ENCODE assay signal across 10 cellular contexts in the genomic region with DNA sequence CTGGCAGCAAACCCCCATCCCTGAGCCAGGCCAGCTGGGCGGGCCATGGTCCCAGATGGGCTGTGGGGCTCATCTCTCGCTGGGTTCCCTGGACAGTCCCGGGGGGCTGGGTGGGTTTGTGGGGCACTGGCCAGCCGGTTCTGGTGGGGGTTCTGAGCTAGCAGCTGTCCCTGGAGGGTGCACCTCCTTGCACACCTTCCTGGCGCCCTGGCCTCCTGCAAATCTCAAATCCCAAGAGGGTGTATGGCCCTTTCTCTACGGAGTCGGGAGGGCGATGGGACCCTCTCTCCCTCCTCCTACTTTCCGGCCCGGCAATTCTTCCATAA. TPM values are rescaled to one million over a fixed set of nuclear protein-coding genes. Genes with fewer than 3 reads are reported as not detected.
A peak's percentile ranks its signal among the peaks of the same experiment; 100 is the strongest.
DNase-seq lines count a peak whose midpoint lies in the region; ATAC-seq and TF ChIP-seq lines count a peak whose summit lies in the region.
"Had no signal": no experiment of that assay in that cellular context is flagged by ENCODE, and none has a peak within 500 bp of the region (broad histone marks: within the 10 kb centered on the region; RNA-seq: fewer than 3 reads in every experiment).

No MANE protein-coding gene starts in this region.

- ATAC-seq in activated B cell treated with CpG ODN at 0.5 μM for 24 hours (ENCODE audit: low read depth) (no peak), GM19035 (IDR thresholded peaks at IDR 0.05; ENCODE audit: unreplicated experiment) (no peak)
- ATAC-seq: activated CD8-positive, alpha-beta memory T cell treated with anti-CD3 and anti-CD28 coated beads, Interleukin-2, amount 10 ng/mL, durations not matched to agents 7 days and 5 days had no signal

- H3K14ac ChIP-seq in H9 (ENCODE audit: insufficient read depth, low read length), result no peak overlapping the region

- POLR2A ChIA-PET in activated B cell treated with CpG ODN at 0.5 μM for 24 hours (lab: Charles Lee), result interaction anchor here (1.0 to 2.6 kb wide), 3 partner anchors 10 to 66 kb away, joined by 4 to 21 read pairs (median 7); no protein-coding TSS in a partner anchor

- H3K4me2 ChIP-seq in H9 (ENCODE audit: insufficient read depth, insufficient read length, low read length) (peak overlapping the region; percentile 59), skeletal muscle satellite cell (ENCODE audit: low read length) (peak overlapping the region; percentile 69)

- WGBS in H9 (ENCODE audit: extremely low coverage, insufficient read length, low lambda C conversion rate), result no CpG with 5 or more reads among the region's 10 CpGs

- H3K79me2 ChIP-seq in H9 (ENCODE audit: insufficient read depth, low read length), result peaks cover 6% of the 10 kb centered on the region; the same call in 1 of the 2 replicates

- H3K56ac ChIP-seq in H9 (ENCODE audit: insufficient read length, low read depth, low read length), result no peak overlapping the region

- H3K27me3 Mint-ChIP-seq in H9 (ENCODE audit: low read depth) (no peaks in the 10 kb centered on the region; the same call in 1 of the 2 replicates), activated B cell treated with CpG ODN at 0.5 μM for 24 hours (peaks cover 2% of the 10 kb centered on the region)
- peaks cover 29% of the 10 kb centered on the region for H3K27me3 Mint-ChIP-seq in T-helper 2 cell treated with Interferon-gamma antibody and Interleukin-4, amounts not matched to agents 5 μg/mL and 100 μg/mL, for 36 hours (ENCODE audit: low read depth)

- peaks cover 0 to 6% of the 10 kb centered on the region in 2 experiments; a peak in 2 of 5 replicates for H3K9me3 Mint-ChIP-seq in H9
- H3K9me3 Mint-ChIP-seq in activated B cell treated with CpG ODN at 0.5 μM for 24 hours, result no peaks in the 10 kb centered on the region
- no peaks in the 10 kb centered on the region for H3K9me3 Mint-ChIP-seq in T-helper 2 cell treated with Interferon-gamma antibody and Interleukin-4, amounts not matched to agents 5 μg/mL and 100 μg/mL, for 36 hours

- H3K4me3 ChIP-seq in iPS-18c (ENCODE audit: insufficient read depth, low read depth, low read length) (peak overlapping the region; percentile 41), skeletal muscle satellite cell (ENCODE audit: low read length) (peak overlapping the region; percentile 41)

- peaks cover 9% of the 10 kb centered on the region; the same call in 1 of the 2 replicates for H3K4me1 ChIP-seq in H9 (ENCODE audit: insufficient read depth, low read length)
- H3K4me1 ChIP-seq in skeletal muscle satellite cell (ENCODE audit: control insufficient read depth, insufficient read depth, low read length), result peaks cover 60% of the 10 kb centered on the region

- H2BK5ac ChIP-seq in H9 (ENCODE audit: insufficient read length, low read length), result no peak overlapping the region

- no peak overlapping the region for H3K23ac ChIP-seq in H9 (ENCODE audit: insufficient read length, low read depth, low read length)

- H3K9ac ChIP-seq in H9 (ENCODE audit: extremely low read depth, insufficient read length, low read length) (no peak overlapping the region), skeletal muscle satellite cell (ENCODE audit: low read depth, low read length) (no peak overlapping the region)

- no peak overlapping the region for H2AFZ ChIP-seq in H9 (ENCODE audit: low read length)

- H3K23me2 ChIP-seq in H9 (ENCODE audit: insufficient read length, low read depth, low read length, poor library complexity, severe bottlenecking), result peaks cover 17% of the 10 kb centered on the region

- no peak overlapping the region for H4K91ac ChIP-seq in H9 (ENCODE audit: insufficient read length, low read depth, low read length)

- H2AK5ac ChIP-seq in H9 (ENCODE audit: insufficient read length, low read length), result no peak overlapping the region

- H3K4ac ChIP-seq in H9 (ENCODE audit: low read depth, low read length), result no peak overlapping the region

- H3T11ph ChIP-seq in H9 (ENCODE audit: low read length), result no peak overlapping the region

- no peak overlapping the region for H2BK15ac ChIP-seq in H9 (ENCODE audit: low read depth, low read length)

- H3K4me1 Mint-ChIP-seq in H9, result peaks cover 27 to 38% of the 10 kb centered on the region in 2 experiments
- peaks cover 14% of the 10 kb centered on the region for H3K4me1 Mint-ChIP-seq in activated B cell treated with CpG ODN at 0.5 μM for 24 hours
- peaks cover 1% of the 10 kb centered on the region for H3K4me1 Mint-ChIP-seq in T-helper 2 cell treated with Interferon-gamma antibody and Interleukin-4, amounts not matched to agents 5 μg/mL and 100 μg/mL, for 36 hours (ENCODE audit: low read depth)

- H3K36me3 Mint-ChIP-seq in H9 (ENCODE audit: insufficient read depth in 1 of 3, low read depth in 3 of 3), result peaks cover 0 to 4% (median 3%) of the 10 kb centered on the region in 3 experiments; a peak in 3 of 7 replicates
- no peaks in the 10 kb centered on the region for H3K36me3 Mint-ChIP-seq in activated B cell treated with CpG ODN at 0.5 μM for 24 hours (ENCODE audit: low read depth)
- H3K36me3 Mint-ChIP-seq in T-helper 2 cell treated with Interferon-gamma antibody and Interleukin-4, amounts not matched to agents 5 μg/mL and 100 μg/mL, for 36 hours (ENCODE audit: low read depth), result no peaks in the 10 kb centered on the region
- H3K36me3 Mint-ChIP-seq: activated CD8-positive, alpha-beta memory T cell treated with anti-CD3 and anti-CD28 coated beads, Interleukin-2, amount 10 ng/mL, durations not matched to agents 7 days and 5 days had no signal

- H3K27ac Mint-ChIP-seq in H9, result no peak overlapping the region
- no peak overlapping the region for H3K27ac Mint-ChIP-seq in activated B cell treated with CpG ODN at 0.5 μM for 24 hours
- no peak overlapping the region for H3K27ac Mint-ChIP-seq in T-helper 2 cell treated with Interferon-gamma antibody and Interleukin-4, amounts not matched to agents 5 μg/mL and 100 μg/mL, for 36 hours
- H3K27ac Mint-ChIP-seq: activated CD8-positive, alpha-beta memory T cell treated with anti-CD3 and anti-CD28 coated beads, Interleukin-2, amount 10 ng/mL, durations not matched to agents 7 days and 5 days had no signal

- no peak for TF ChIP-seq CTCF in H9 (conservative IDR thresholded peaks at IDR 0.05)
- no peak for TF ChIP-seq CTCF in activated B cell treated with CpG ODN at 0.5 μM for 24 hours (IDR thresholded peaks at IDR 0.05)

- H2BK12ac ChIP-seq in H9 (ENCODE audit: insufficient read length, low read depth, low read length), result no peak overlapping the region

- H4K8ac ChIP-seq in H9 (replicated peaks; ENCODE audit: insufficient read length, low read depth, low read length), result no peak overlapping the region

- H3K18ac ChIP-seq in H9 (ENCODE audit: insufficient read length, low read depth, low read length), result peak overlapping the region; percentile 32

- H3K27me3 ChIP-seq in H9 (ENCODE audit: insufficient read depth, low read length) (no peaks in the 10 kb centered on the region), skeletal muscle satellite cell (ENCODE audit: control insufficient read depth, insufficient read depth, low read length) (no peaks in the 10 kb centered on the region)

- no peaks in the 10 kb centered on the region for H4K20me1 ChIP-seq in H9 (ENCODE audit: control insufficient read depth, insufficient read depth, insufficient read length)

- H2BK120ac ChIP-seq in H9 (ENCODE audit: low read depth, low read length, poor library complexity, severe bottlenecking), result no peak overlapping the region

- H2BK20ac ChIP-seq in H9 (ENCODE audit: low read depth, low read length, poor library complexity, severe bottlenecking), result no peak overlapping the region

- H3K79me1 ChIP-seq in H9 (ENCODE audit: insufficient read depth, low read depth, low read length, poor library complexity, severe bottlenecking), result peaks cover 3% of the 10 kb centered on the region

- H3K27ac ChIP-seq in H9 (ENCODE audit: insufficient read length, low read depth, low read length), result no peak overlapping the region
- H3K27ac ChIP-seq: HL-60 had no signal

- intact Hi-C loops in activated B cell treated with CpG ODN at 0.5 μM for 24 hours (cut with micrococcal nuclease), result loop anchor here (2.0 to 5.0 kb wide), 2 partner anchors 15 to 186 kb away; partner anchors contain the start of gene MTG2

- no peaks in the 10 kb centered on the region for H3K9me3 ChIP-seq in H9 (ENCODE audit: control insufficient read depth, low read depth, low read length)
- no peaks in the 10 kb centered on the region for H3K9me3 ChIP-seq in iPS-18c (ENCODE audit: control insufficient read depth, insufficient read depth, low read length)
- no peaks in the 10 kb centered on the region for H3K9me3 ChIP-seq in skeletal muscle satellite cell (replicated peaks; ENCODE audit: low read length)

- CTCF ChIA-PET in activated B cell treated with CpG ODN at 0.5 μM for 24 hours (lab: Charles Lee), result interaction anchor here (1.2 to 2.3 kb wide), 5 partner anchors 14 to 69 kb away, joined by 3 to 12 read pairs (median 4); partner anchors contain the start of gene ADRM1

- peak overlapping the region; percentile 58 to 77 for H3K4me3 Mint-ChIP-seq in H9
- H3K4me3 Mint-ChIP-seq in activated B cell treated with CpG ODN at 0.5 μM for 24 hours, result peak overlapping the region; percentile 69
- H3K4me3 Mint-ChIP-seq in T-helper 2 cell treated with Interferon-gamma antibody and Interleukin-4, amounts not matched to agents 5 μg/mL and 100 μg/mL, for 36 hours, result no peak overlapping the region
- H3K4me3 Mint-ChIP-seq: activated CD8-positive, alpha-beta memory T cell treated with anti-CD3 and anti-CD28 coated beads, Interleukin-2, amount 10 ng/mL, durations not matched to agents 7 days and 5 days had no signal

- H4K5ac ChIP-seq in H9 (ENCODE audit: insufficient read length, low read depth, low read length), result no peak overlapping the region

- DNase-seq in H9 (no peak), activated B cell treated with CpG ODN at 0.5 μM for 24 hours (no peak), SK-N-DZ (ENCODE audit: low spot score) (no peak), SIG-M5 treated with dmso at 0.1 percent for 504 hours (lab: John Stamatoyannopoulos, UW; ENCODE audit: unreplicated experiment) (no peak)
- DNase-seq in T-helper 2 cell treated with Interferon-gamma antibody and Interleukin-4, amounts not matched to agents 5 μg/mL and 100 μg/mL, for 36 hours (ENCODE audit: low spot score), result no peak
- DNase-seq: activated CD8-positive, alpha-beta memory T cell treated with anti-CD3 and anti-CD28 coated beads, Interleukin-2, amount 10 ng/mL, durations not matched to agents 7 days and 5 days had no signal

- H3K36me3 ChIP-seq in skeletal muscle satellite cell (ENCODE audit: insufficient read depth, low read length), result no peaks in the 10 kb centered on the region

RNA-seq across cellular contexts. Expression of gene LAMA5, which starts 1.2 kb away (rescaled TPM):
- total RNA-seq in H9 (2021) (200 and 201 TPM in 2 replicates), activated B cell treated with CpG ODN at 0.5 μM for 24 hours (19.8 and 24.8 TPM in 2 replicates)
- total RNA-seq in skeletal muscle satellite cell (2012; rRNA removed), result 24.3 and 43.7 TPM in 2 replicates
- 32.9 and 33.6 TPM in 2 replicates for polyA plus RNA-seq in SK-N-DZ (2014; cell fraction: cytosol; rRNA removed)
- 352 and 482 TPM in 2 replicates for polyA plus RNA-seq in SK-N-DZ (2014; cell fraction: nucleus; rRNA removed)

RNA-seq across cellular contexts. Expression of gene RPS21, which starts 18.6 kb away (rescaled TPM):
- 1,715 and 1,736 TPM in 2 replicates for total RNA-seq in H9 (2021)
- total RNA-seq in activated B cell treated with CpG ODN at 0.5 μM for 24 hours, result 2,912 and 3,555 TPM in 2 replicates
- 598 and 965 TPM in 2 replicates for total RNA-seq in skeletal muscle satellite cell (2012; rRNA removed)
- 10,912 and 11,337 TPM in 2 replicates for polyA plus RNA-seq in SK-N-DZ (2014; cell fraction: cytosol; rRNA removed)
- 6,422 and 11,565 TPM in 2 replicates for polyA plus RNA-seq in SK-N-DZ (2014; cell fraction: nucleus; rRNA removed)

RNA-seq across cellular contexts. Expression of gene CABLES2, which starts 38.8 kb away (rescaled TPM):
- total RNA-seq in H9 (2021) (10.8 and 11.0 TPM in 2 replicates), activated B cell treated with CpG ODN at 0.5 μM for 24 hours (6.6 and 7.0 TPM in 2 replicates)
- 0.87 and 1.0 TPM in 2 replicates for total RNA-seq in skeletal muscle satellite cell (2012; rRNA removed)
- polyA plus RNA-seq in SK-N-DZ (2014; cell fraction: cytosol; rRNA removed), result 7.8 and 8.4 TPM in 2 replicates
- 4.6 and 8.4 TPM in 2 replicates for polyA plus RNA-seq in SK-N-DZ (2014; cell fraction: nucleus; rRNA removed)

RNA-seq across cellular contexts. Expression of gene RBBP8NL, which starts 59.1 kb away (rescaled TPM):
- 0.20 and 0.28 TPM in 2 replicates for total RNA-seq in H9 (2021)
- total RNA-seq in activated B cell treated with CpG ODN at 0.5 μM for 24 hours, result not detected in 2 replicates
- total RNA-seq in skeletal muscle satellite cell (2012; rRNA removed), result not detected in 2 replicates
- not detected in 2 replicates for polyA plus RNA-seq in SK-N-DZ (2014; cell fraction: cytosol; rRNA removed)
- not detected in 2 replicates for polyA plus RNA-seq in SK-N-DZ (2014; cell fraction: nucleus; rRNA removed)
- total RNA-seq: activated CD8-positive, alpha-beta memory T cell treated with anti-CD3 and anti-CD28 coated beads, Interleukin-2, amount 10 ng/mL, durations not matched to agents 7 days and 5 days had no signal
